In genomic region chr18:5058768-5059539, GRCh38 we compare ENCODE assay signal across 8 cellular contexts.
A peak's percentile ranks its signal among the peaks of the same experiment; 100 is the strongest.
DNase-seq lines count a peak whose midpoint lies in the region; ATAC-seq and TF ChIP-seq lines count a peak whose summit lies in the region.

No MANE protein-coding gene starts in this region.

- intact Hi-C loops in Calu3 (cut with micrococcal nuclease; ENCODE audit: unreplicated experiment) = loop anchor here (5.0 to 10.0 kb wide), 3 partner anchors 604 to 1042 kb away; partner anchors contain the start of gene DLGAP1

- DNase-seq in GM10266 (ENCODE audit: extremely low spot score) (peak; percentile 12), lung (ENCODE audit: low spot score) (no peak), NCI-H748 treated with DMSO at 0.1 percent for 48 hours (lab: John Stamatoyannopoulos, UW) (no peak), NCI-H345 treated with DMSO at 0.1 percent for 48 hours (lab: John Stamatoyannopoulos, UW; ENCODE audit: unreplicated experiment) (no peak), Calu3 (no peak)
- peak; percentile 57 for DNase-seq in activated CD4-positive, alpha-beta T cell treated with anti-CD3 and anti-CD28 coated beads, Interleukin-2, amount 10 ng/mL, durations not matched to agents 7 days and 5 days

- no peaks in the 10 kb centered on the region for H3K9me3 ChIP-seq in lung (ENCODE audit: control insufficient read depth in 2 of 2, insufficient read depth in 1 of 2, low read length in 1 of 2)

- no peak overlapping the region for H3K4me3 ChIP-seq in lung

- H3K27ac Mint-ChIP-seq in activated CD4-positive, alpha-beta T cell treated with anti-CD3 and anti-CD28 coated beads, Interleukin-2, amount 10 ng/mL, durations not matched to agents 7 days and 5 days = peak overlapping the region; percentile 74
- H3K27ac Mint-ChIP-seq in Calu3 (ENCODE audit: unreplicated experiment) = no peak overlapping the region

- H3K27me3 Mint-ChIP-seq in activated CD4-positive, alpha-beta T cell treated with anti-CD3 and anti-CD28 coated beads, Interleukin-2, amount 10 ng/mL, durations not matched to agents 7 days and 5 days = peaks cover 9% of the 10 kb centered on the region
- peaks cover 26% of the 10 kb centered on the region for H3K27me3 Mint-ChIP-seq in Calu3 (ENCODE audit: unreplicated experiment)

- TF ChIP-seq CTCF in GM10266 (IDR thresholded peaks at IDR 0.05; ENCODE audit: control insufficient read depth, insufficient read depth, low read depth, missing control alignments) (no peak), lung (IDR thresholded peaks at IDR 0.05; ENCODE audit: control extremely low read depth, extremely low read depth) (no peak), Calu3 (IDR thresholded peaks at IDR 0.05; ENCODE audit: unreplicated experiment) (no peak)

- H3K4me1 Mint-ChIP-seq in activated CD4-positive, alpha-beta T cell treated with anti-CD3 and anti-CD28 coated beads, Interleukin-2, amount 10 ng/mL, durations not matched to agents 7 days and 5 days = peaks cover 22% of the 10 kb centered on the region
- peaks cover 8% of the 10 kb centered on the region for H3K4me1 Mint-ChIP-seq in Calu3 (ENCODE audit: low read depth, unreplicated experiment)

- ATAC-seq in HG02938 (IDR thresholded peaks at IDR 0.05; ENCODE audit: unreplicated experiment) (peak; percentile 48), lung (ENCODE audit: insufficient read depth, low FRiP score) (peak; percentile 22), GM19023 (IDR thresholded peaks at IDR 0.05; ENCODE audit: unreplicated experiment) (no peak)

- WGBS in lung, 2 donors = 16 to 35% methylated on average over 12 of the region's 12 CpGs

- CTCF ChIA-PET in activated CD4-positive, alpha-beta T cell treated with anti-CD3 and anti-CD28 coated beads, Interleukin-2, amount 10 ng/mL, durations not matched to agents 7 days and 5 days (lab: Charles Lee) = interaction anchor here (0.7 to 1.0 kb wide), 4 partner anchors 9 to 952 kb away, joined by 3 to 4 read pairs (median 3); no protein-coding TSS in a partner anchor
- CTCF ChIA-PET in Calu3 (lab: Charles Lee) = interaction anchor here (1.9 kb wide), 1 partner anchor 14 kb away, joined by 7 read pairs; no protein-coding TSS in a partner anchor

- no peaks in the 10 kb centered on the region for H3K9me3 Mint-ChIP-seq in activated CD4-positive, alpha-beta T cell treated with anti-CD3 and anti-CD28 coated beads, Interleukin-2, amount 10 ng/mL, durations not matched to agents 7 days and 5 days
- no peaks in the 10 kb centered on the region for H3K9me3 Mint-ChIP-seq in Calu3 (ENCODE audit: low read depth, unreplicated experiment)

- H3K36me3 ChIP-seq in lung (ENCODE audit: control insufficient read depth in 2 of 2, insufficient read depth in 2 of 2, low read length in 2 of 2) = no peaks in the 10 kb centered on the region

- POLR2A ChIA-PET in activated CD4-positive, alpha-beta T cell treated with anti-CD3 and anti-CD28 coated beads, Interleukin-2, amount 10 ng/mL, durations not matched to agents 7 days and 5 days (lab: Charles Lee) = interaction anchor here (0.6 kb wide), 1 partner anchor 24 kb away, joined by 3 read pairs; no protein-coding TSS in a partner anchor

- H3K4me3 Mint-ChIP-seq in activated CD4-positive, alpha-beta T cell treated with anti-CD3 and anti-CD28 coated beads, Interleukin-2, amount 10 ng/mL, durations not matched to agents 7 days and 5 days = no peak overlapping the region
- no peak overlapping the region for H3K4me3 Mint-ChIP-seq in Calu3 (ENCODE audit: low read depth, unreplicated experiment)

- no peaks in the 10 kb centered on the region for H3K27me3 ChIP-seq in lung (ENCODE audit: control insufficient read depth, insufficient read depth)

- no peak overlapping the region for H3K27ac ChIP-seq in lung (ENCODE audit: low read depth in 1 of 2, low read length in 1 of 2)

- peaks cover 0 to 5% of the 10 kb centered on the region in 2 donors for H3K4me1 ChIP-seq in lung (ENCODE audit: control insufficient read depth in 2 of 2, insufficient read depth in 2 of 2, low read length in 2 of 2)

- no TSS peak for BruUV-seq in Calu3 (replicated peaks; lab: Mats Ljungman, UMichigan)

- no peaks in the 10 kb centered on the region for H3K36me3 Mint-ChIP-seq in activated CD4-positive, alpha-beta T cell treated with anti-CD3 and anti-CD28 coated beads, Interleukin-2, amount 10 ng/mL, durations not matched to agents 7 days and 5 days (ENCODE audit: low read depth)
- H3K36me3 Mint-ChIP-seq in Calu3 (ENCODE audit: insufficient read depth, unreplicated experiment) = no peaks in the 10 kb centered on the region

Comparison
In these comparisons a context has a peak if more than half of its experiments do, and no peak if none do; other contexts are left out.
1. DNase-seq: peak in GM10266 (single experiment) and activated CD4-positive, alpha-beta T cell treated with anti-CD3 and anti-CD28 coated beads, Interleukin-2, amount 10 ng/mL, durations not matched to agents 7 days and 5 days (single experiment); none in lung (single experiment), NCI-H748 treated with DMSO at 0.1 percent for 48 hours (single experiment), NCI-H345 treated with DMSO at 0.1 percent for 48 hours (single experiment) and Calu3 (single experiment).